Comparison of ENCODE assay signal across 8 cellular contexts in genomic region chr9:95679874-95680273, GRCh38.
"Had no signal": no experiment of that assay in that cellular context is flagged by ENCODE, and none has a peak within 500 bp of the region (broad histone marks: within the 10 kb centered on the region; RNA-seq: fewer than 3 reads in every experiment).

No MANE protein-coding gene starts in this region.

- ATAC-seq: GM12878 had no signal

- H3K4me3 ChIP-seq: GM12878 had no signal

- DNase-seq: GDM1, GF-D8 had no signal

- FAIRE-seq: G401.6, GM12878, GM12891, GM12892, GM18507, GM19239 had no signal
